In genomic region chr7:152860302-152860701, GRCh38 we compare ENCODE assay signal across 18 cellular contexts.
"Had no signal": no experiment of that assay in that cellular context is flagged by ENCODE, and none has a peak within 500 bp of the region (broad histone marks: within the 10 kb centered on the region; RNA-seq: fewer than 3 reads in every experiment).

No MANE protein-coding gene starts in this region.

- H3K9me3 ChIP-seq: esophagus muscularis mucosa, prostate gland, stomach had no signal

- H3K4me1 ChIP-seq: esophagus muscularis mucosa, parathyroid adenoma, prostate gland, stomach had no signal

- H3K4me3 Mint-ChIP-seq: immature natural killer cell, nephron had no signal

- H3K36me3 ChIP-seq: prostate gland had no signal

- H3K27me3 ChIP-seq: esophagus muscularis mucosa, stomach had no signal

- H3K4me1 Mint-ChIP-seq: nephron had no signal

- H3K9me3 Mint-ChIP-seq: immature natural killer cell, nephron had no signal

- H3K27ac ChIP-seq: epithelial cell of prostate, esophagus muscularis mucosa, parathyroid adenoma, prostate gland, stomach had no signal

- ATAC-seq: left ventricle myocardium superior, sciatic nerve had no signal

- H3K4me3 ChIP-seq: esophagus muscularis mucosa, lung, prostate gland, stomach had no signal

- DNase-seq: effector memory CD4-positive, alpha-beta T cell; immature natural killer cell; left ventricle myocardium superior; mesenchymal stem cell; midbrain; stimulated activated CD4-positive, alpha-beta T cell treated with anti-CD3 and anti-CD28 coated beads, Interleukin-2, amount 100 ng/mL, for 24 hours; stimulated activated CD4-positive, alpha-beta T cell treated with anti-CD3 and anti-CD28 coated beads, Interleukin-4, amount 100 ng/mL, for 4 hours; stimulated activated naive CD4-positive, alpha-beta T cell; stomach; substantia nigra; trophoblast cell had no signal

- H3K27ac Mint-ChIP-seq: immature natural killer cell had no signal
